In genomic region chr12:109880938-109881337, GRCh38 we compare ENCODE assay signal across 8 cellular contexts. TPM values are rescaled to one million over a fixed set of nuclear protein-coding genes. Genes with fewer than 3 reads are reported as not detected.
A peak's percentile ranks its signal among the peaks of the same experiment; 100 is the strongest.
DNase-seq lines count a peak whose midpoint lies in the region; ATAC-seq and TF ChIP-seq lines count a peak whose summit lies in the region.

No MANE protein-coding gene starts in this region.

- H2AFZ ChIP-seq in OCI-LY7 (ENCODE audit: low read length) (peak overlapping the region; percentile 88), neuron (ENCODE audit: low read depth, low read length) (peak overlapping the region; percentile 60)

- H3K4me3 ChIP-seq in CD8-positive, alpha-beta memory T cell (ENCODE audit: low read length), result peak overlapping the region; percentile 63
- H3K4me3 ChIP-seq in OCI-LY7 (ENCODE audit: low read depth, low read length, poor library complexity, severe bottlenecking), result peak overlapping the region; percentile 71
- peak overlapping the region; percentile 82 for H3K4me3 ChIP-seq in endodermal cell (ENCODE audit: low read length)
- peak overlapping the region; percentile 80 for H3K4me3 ChIP-seq in neuron (ENCODE audit: low read length)

- H3K9me3 Mint-ChIP-seq in CD8-positive, alpha-beta memory T cell, result peaks cover 0 to 3% (median 0%) of the 10 kb centered on the region in 5 donors
- no peaks in the 10 kb centered on the region for H3K9me3 Mint-ChIP-seq in endodermal cell

- DNase-seq in CD8-positive, alpha-beta memory T cell, result no peak
- DNase-seq in OCI-LY7 (ENCODE audit: low spot score) (no peak), endodermal cell (no peak), midbrain (lab: John Stamatoyannopoulos, UW) (no peak), inferior parietal cortex (ENCODE audit: extremely low spot score) (no peak)
- no peak for DNase-seq in activated CD4-positive, alpha-beta T cell treated with anti-CD3 and anti-CD28 coated beads for 48 hours

- no peak overlapping the region for H3K9ac ChIP-seq in endodermal cell (ENCODE audit: extremely low read depth, low read length, poor library complexity, severe bottlenecking)

- H3K4me3 Mint-ChIP-seq in CD8-positive, alpha-beta memory T cell, result peak overlapping the region; percentile 78 to 95 (median 86)
- H3K4me3 Mint-ChIP-seq in endodermal cell, result peak overlapping the region; percentile 91

- no peaks in the 10 kb centered on the region for H3K9me2 ChIP-seq in OCI-LY7 (ENCODE audit: insufficient read depth, low read length)

- intact Hi-C loops in OCI-LY7 (cut with micrococcal nuclease; ENCODE audit: unreplicated experiment), result loop anchor here (1.0 kb wide), 2 partner anchors 28 to 76 kb away; no protein-coding TSS in a partner anchor

- BruUV-seq in OCI-LY7 (replicated peaks; lab: Mats Ljungman, UMichigan), result no TSS peak

- H3K79me2 ChIP-seq in OCI-LY7 (ENCODE audit: insufficient read depth, low read depth, low read length), result no peaks in the 10 kb centered on the region; the same call in 1 of the 2 replicates

- H3K4me2 ChIP-seq in OCI-LY7 (ENCODE audit: low read length), result peak overlapping the region; percentile 92

- H3K9me3 ChIP-seq in CD8-positive, alpha-beta memory T cell (ENCODE audit: low read length), result no peaks in the 10 kb centered on the region
- H3K9me3 ChIP-seq in OCI-LY7 (ENCODE audit: low read length) (no peaks in the 10 kb centered on the region), endodermal cell (ENCODE audit: control insufficient read depth, low read length) (no peaks in the 10 kb centered on the region), neuron (ENCODE audit: low read length) (no peaks in the 10 kb centered on the region)

- TF ChIP-seq CTCF in OCI-LY7 (conservative IDR thresholded peaks at IDR 0.05; ENCODE audit: low read length) (no peak), endodermal cell (conservative IDR thresholded peaks at IDR 0.05) (no peak)

- POLR2A ChIA-PET in CD8-positive, alpha-beta memory T cell (lab: Charles Lee), result no interaction called here
- POLR2A ChIA-PET in OCI-LY7 (lab: Charles Lee), result no interaction called here

- peaks cover 30% of the 10 kb centered on the region for H3K4me1 ChIP-seq in CD8-positive, alpha-beta memory T cell (ENCODE audit: insufficient read depth, low read length)
- H3K4me1 ChIP-seq in OCI-LY7 (ENCODE audit: insufficient read depth, low read length, poor library complexity, severe bottlenecking) (peaks cover 32% of the 10 kb centered on the region), endodermal cell (ENCODE audit: control insufficient read depth, insufficient read depth, low read length) (peaks cover 4% of the 10 kb centered on the region), neuron (ENCODE audit: insufficient read depth, low read length) (peaks cover 14% of the 10 kb centered on the region)

- H3K36me3 ChIP-seq in CD8-positive, alpha-beta memory T cell (ENCODE audit: insufficient read depth, low read length), result no peaks in the 10 kb centered on the region
- H3K36me3 ChIP-seq in OCI-LY7 (ENCODE audit: insufficient read depth, low read length) (no peaks in the 10 kb centered on the region), endodermal cell (ENCODE audit: control insufficient read depth, insufficient read depth, low read length) (no peaks in the 10 kb centered on the region), neuron (ENCODE audit: insufficient read depth, low read length) (no peaks in the 10 kb centered on the region)

- peak overlapping the region; percentile 53 to 96 (median 92) for H3K27ac Mint-ChIP-seq in CD8-positive, alpha-beta memory T cell
- H3K27ac Mint-ChIP-seq in endodermal cell, result peak overlapping the region; percentile 94

- H3K27me3 Mint-ChIP-seq in CD8-positive, alpha-beta memory T cell, result peaks cover 0 to 2% of the 10 kb centered on the region in 2 donors
- no peaks in the 10 kb centered on the region for H3K27me3 Mint-ChIP-seq in endodermal cell (ENCODE audit: insufficient read depth)

- WGBS in endodermal cell (ENCODE audit: insufficient coverage in 1 of 2, insufficient read length in 1 of 2), 2 experiments, result 2 to 7% methylated on average over 8 to 9 of the region's 9 CpGs

- peaks cover 38 to 48% (median 47%) of the 10 kb centered on the region in 3 donors for H3K4me1 Mint-ChIP-seq in CD8-positive, alpha-beta memory T cell
- peaks cover 42% of the 10 kb centered on the region for H3K4me1 Mint-ChIP-seq in endodermal cell

- H4K20me1 ChIP-seq in OCI-LY7 (ENCODE audit: insufficient read depth, low read length), result no peaks in the 10 kb centered on the region; the same call in 1 of the 2 replicates

- no peaks in the 10 kb centered on the region for H3K27me3 ChIP-seq in CD8-positive, alpha-beta memory T cell (ENCODE audit: insufficient read depth, low read length, poor library complexity, severe bottlenecking)
- H3K27me3 ChIP-seq in endodermal cell (ENCODE audit: control insufficient read depth, insufficient read depth, low read length, poor library complexity, severe bottlenecking), result no peaks in the 10 kb centered on the region
- no peaks in the 10 kb centered on the region for H3K27me3 ChIP-seq in neuron (ENCODE audit: insufficient read depth, low read length)

- ATAC-seq in GM21529 (IDR thresholded peaks at IDR 0.05; ENCODE audit: unreplicated experiment), result no peak

- peak overlapping the region; percentile 20 for H3K27ac ChIP-seq in CD8-positive, alpha-beta memory T cell (ENCODE audit: low read depth, low read length)
- no peak overlapping the region for H3K27ac ChIP-seq in OCI-LY7 (ENCODE audit: low read depth, low read length, poor library complexity, severe bottlenecking)
- H3K27ac ChIP-seq in endodermal cell (ENCODE audit: low read depth, low read length), result no peak overlapping the region

- H3K36me3 Mint-ChIP-seq in CD8-positive, alpha-beta memory T cell, result peaks cover 0 to 14% (median 0%) of the 10 kb centered on the region in 3 donors
- H3K36me3 Mint-ChIP-seq in endodermal cell (ENCODE audit: low read depth), result no peaks in the 10 kb centered on the region

- CTCF ChIA-PET in CD8-positive, alpha-beta memory T cell (lab: Charles Lee), result interaction anchor here (0.7 to 3.6 kb wide), 6 partner anchors 12 to 76 kb away, joined by 3 to 10 read pairs (median 6); no protein-coding TSS in a partner anchor
- CTCF ChIA-PET in OCI-LY7 (lab: Charles Lee; ENCODE audit: unreplicated experiment), result no interaction called here

RNA-seq across cellular contexts. Expression of gene GLTP, which starts 0.6 kb away (rescaled TPM):
- 10 to 100 TPM; 39.3 to 42.7 TPM for total RNA-seq in CD8-positive, alpha-beta memory T cell
- 67.4 TPM for polyA plus RNA-seq in CD8-positive, alpha-beta memory T cell
- 18.6 and 24.0 TPM in 2 replicates for total RNA-seq in OCI-LY7 (2014; rRNA removed; shearing (Covaris generic))
- 27.1 and 27.3 TPM in 2 replicates for total RNA-seq in OCI-LY7 (2022)
- 10 to 100 TPM; 15.2 to 20.9 TPM for total RNA-seq in endodermal cell
- polyA plus RNA-seq in endodermal cell (2013, experiment 1 of 2), result 21.3 TPM
- 20.8 TPM for polyA plus RNA-seq in endodermal cell (2013, experiment 2 of 2)

RNA-seq across cellular contexts. Expression of gene TCHP, which starts 19.1 kb away (rescaled TPM):
- total RNA-seq in CD8-positive, alpha-beta memory T cell, result 10 to 100 TPM; 27.7 to 28.3 TPM
- polyA plus RNA-seq in CD8-positive, alpha-beta memory T cell, result 18.6 TPM
- total RNA-seq in OCI-LY7 (2014; rRNA removed; shearing (Covaris generic)), result 13.3 and 15.0 TPM in 2 replicates
- total RNA-seq in OCI-LY7 (2022) (28.2 and 29.8 TPM in 2 replicates), endodermal cell (10 to 100 TPM; 26.1 to 31.9 TPM)
- polyA plus RNA-seq in endodermal cell (2013, experiment 1 of 2), result 19.2 TPM
- 16.8 TPM for polyA plus RNA-seq in endodermal cell (2013, experiment 2 of 2)

RNA-seq across cellular contexts. Expression of gene TRPV4, which starts 47.7 kb away (rescaled TPM):
- not detected for total RNA-seq in CD8-positive, alpha-beta memory T cell
- polyA plus RNA-seq in CD8-positive, alpha-beta memory T cell, result not detected
- 2.1 TPM in 1 of 2 replicates, not detected in the other for total RNA-seq in OCI-LY7 (2014; rRNA removed; shearing (Covaris generic))
- total RNA-seq in OCI-LY7 (2022) (not detected in 2 replicates), endodermal cell (10 to 100 TPM; 14.0 to 14.2 TPM)
- 2.4 TPM for polyA plus RNA-seq in endodermal cell (2013, experiment 1 of 2)
- 2.6 TPM for polyA plus RNA-seq in endodermal cell (2013, experiment 2 of 2)

Comparison
In these comparisons a context has a peak if more than half of its experiments do, and no peak if none do; other contexts are left out.
1. RNA of gene TRPV4, which starts 47.7 kb away (total RNA-seq): 14.0 to 14.2 TPM in endodermal cell; 2.1 TPM in OCI-LY7 and not detected in CD8-positive, alpha-beta memory T cell; every median in the first group is over 4 times any median in the second.
2. Peak in every context shown above with its lines, with median percentiles within 50 percentile points of each other: H3K4me3 ChIP-seq.